ENCODE assay signal across 1 cellular context in the genomic region with DNA sequence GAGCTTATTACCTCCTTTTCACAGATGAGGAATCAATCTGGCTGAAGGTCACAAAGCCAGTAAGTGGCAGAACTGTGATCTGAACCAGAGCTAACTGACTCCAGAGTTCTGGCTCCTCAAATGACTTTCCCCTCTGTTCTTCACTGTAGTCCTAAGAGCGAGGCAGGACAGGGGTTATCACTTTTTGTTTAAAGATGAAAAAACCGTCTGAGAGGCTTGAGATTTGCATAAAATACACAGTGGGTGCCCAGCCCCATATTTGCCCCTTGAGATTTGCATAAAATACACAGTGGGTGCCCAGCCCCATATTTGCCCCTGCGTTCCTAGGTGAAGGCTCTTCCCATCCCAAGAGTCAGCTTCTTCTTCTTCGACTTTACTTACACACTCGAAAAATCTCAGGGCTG.
TF ChIP-seq lines count a peak whose summit lies in the region.

No MANE protein-coding gene starts in this region.

TF ChIP-seq in WTC11, 78 proteins besides CTCF, POLR2A, EP300 and RAD21 (continued from another document):
- no peak for TF ChIP-seq E2F5 (CRISPR knock-in tag; IDR thresholded peaks at IDR 0.05)
- TF ChIP-seq MLX (CRISPR knock-in tag; IDR thresholded peaks at IDR 0.05) = no peak
